In genomic region chr5:173751266-173751600, GRCh38 we compare ENCODE assay signal across 17 cellular contexts.
"Had no signal": no experiment of that assay in that cellular context is flagged by ENCODE, and none has a peak within 500 bp of the region (broad histone marks: within the 10 kb centered on the region; RNA-seq: fewer than 3 reads in every experiment).

No MANE protein-coding gene starts in this region.

- H3K4me3 Mint-ChIP-seq: activated T-cell treated with anti-CD3 and anti-CD28 coated beads, Interleukin-2, amount 50 U/mL, for 4 hours; stimulated activated naive CD8-positive, alpha-beta T cell treated with anti-CD3 and anti-CD28 coated beads, Interleukin-15, Interleukin-2, amounts not matched to agents 100 ng/mL and 50 ng/mL, for 24 hours had no signal

- H3K36me3 Mint-ChIP-seq: activated naive CD4-positive, alpha-beta T cell treated with anti-CD3 and anti-CD28 coated beads, Interleukin-2, amount 50 U/mL, for 72 hours had no signal

- ATAC-seq: activated naive CD4-positive, alpha-beta T cell treated with anti-CD3 and anti-CD28 coated beads, Interleukin-2, amount 50 U/mL, for 72 hours; activated T-cell treated with anti-CD3 and anti-CD28 coated beads, Interleukin-2, amount 50 U/mL, for 4 hours; body of pancreas; pancreas had no signal

- H3K36me3 ChIP-seq: left ventricle myocardium inferior, pancreas had no signal

- H3K27ac Mint-ChIP-seq: stimulated activated naive CD8-positive, alpha-beta T cell treated with anti-CD3 and anti-CD28 coated beads, Interleukin-15, Interleukin-2, amounts not matched to agents 100 ng/mL and 50 ng/mL, for 24 hours had no signal

- H3K9me3 ChIP-seq: body of pancreas, left ventricle myocardium inferior, pancreas had no signal

- H3K27ac ChIP-seq: body of pancreas, left ventricle myocardium inferior, pancreas had no signal

- H3K4me1 ChIP-seq: body of pancreas, pancreas had no signal

- DNase-seq: activated CD4-positive, alpha-beta T cell treated with anti-CD3 and anti-CD28 coated beads, Interleukin-2, amount 50 U/mL, for 4 hours; activated CD4-positive, CD25-positive, alpha-beta regulatory T cell treated with anti-CD3 and anti-CD28 coated beads, Interleukin-2, amount 50 U/mL, for 72 hours; activated effector memory CD4-positive, alpha-beta T cell treated with anti-CD3 and anti-CD28 coated beads, Interleukin-2, amount 50 U/mL, for 16 hours; activated T-cell treated with anti-CD3 and anti-CD28 coated beads, Interleukin-2, amount 50 U/mL, for 4 hours; amniotic stem cell; body of pancreas; central memory CD4-positive, alpha-beta T cell; cortex of kidney; effector CD8-positive, alpha-beta T cell; left ventricle myocardium inferior; mesendoderm; pancreas; stimulated activated CD4-positive, alpha-beta T cell treated with anti-CD3 and anti-CD28 coated beads, Interleukin-12 subunit alpha, Interleukin-12 subunit beta, amount 100 ng/mL, for 4 hours had no signal

- H3K27me3 ChIP-seq: body of pancreas, pancreas had no signal

- H3K27me3 Mint-ChIP-seq: stimulated activated naive CD8-positive, alpha-beta T cell treated with anti-CD3 and anti-CD28 coated beads, Interleukin-15, Interleukin-2, amounts not matched to agents 100 ng/mL and 50 ng/mL, for 24 hours had no signal

- FAIRE-seq: frontal cortex, keratinocyte, pancreas had no signal

- H3K9me3 Mint-ChIP-seq: activated naive CD4-positive, alpha-beta T cell treated with anti-CD3 and anti-CD28 coated beads, Interleukin-2, amount 50 U/mL, for 72 hours; activated T-cell treated with anti-CD3 and anti-CD28 coated beads, Interleukin-2, amount 50 U/mL, for 4 hours; stimulated activated naive CD8-positive, alpha-beta T cell treated with anti-CD3 and anti-CD28 coated beads, Interleukin-15, Interleukin-2, amounts not matched to agents 100 ng/mL and 50 ng/mL, for 24 hours had no signal

- H3K4me3 ChIP-seq: body of pancreas, left ventricle myocardium inferior, pancreas had no signal
